ENCODE assay signal across 1 cellular context in the genomic region with DNA sequence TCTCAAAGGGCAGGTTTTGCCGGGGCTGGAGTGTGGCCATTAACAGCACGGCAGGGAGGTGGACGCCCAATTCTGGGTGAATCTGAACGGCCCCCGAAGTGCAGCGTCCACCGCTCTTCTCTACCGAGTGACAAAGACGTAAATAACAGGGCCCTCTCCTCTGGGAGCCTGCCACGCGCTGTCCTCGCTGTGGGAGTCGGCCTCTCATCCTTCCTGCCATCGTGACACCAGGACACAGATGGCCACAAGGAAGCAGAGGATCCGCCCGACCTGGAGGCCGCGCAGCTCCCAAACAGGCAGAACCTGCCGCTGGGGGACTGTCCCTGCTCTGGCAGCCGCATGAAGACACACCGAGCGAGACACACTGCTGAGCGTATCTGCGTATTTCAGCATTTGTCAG.
TF ChIP-seq lines count a peak whose summit lies in the region.

No MANE protein-coding gene starts in this region.

TF ChIP-seq in HepG2, 621 proteins besides CTCF, POLR2A, EP300 and RAD21:
- TF ChIP-seq CC2D1A (CRISPR knock-in tag; IDR thresholded peaks at IDR 0.05), result no peak
- TF ChIP-seq, protein P1, sequence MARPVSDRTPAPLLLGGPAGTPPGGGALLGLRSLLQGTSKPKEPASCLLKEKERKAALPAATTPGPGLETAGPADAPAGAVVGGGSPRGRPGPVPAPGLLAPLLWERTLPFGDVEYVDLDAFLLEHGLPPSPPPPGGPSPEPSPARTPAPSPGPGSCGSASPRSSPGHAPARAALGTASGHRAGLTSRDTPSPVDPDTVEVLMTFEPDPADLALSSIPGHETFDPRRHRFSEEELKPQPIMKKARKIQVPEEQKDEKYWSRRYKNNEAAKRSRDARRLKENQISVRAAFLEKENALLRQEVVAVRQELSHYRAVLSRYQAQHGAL (CRISPR knock-in tag; IDR thresholded peaks at IDR 0.05; ENCODE audit: not compliant biosample characterization), result no peak
- TF ChIP-seq ZNF790 (CRISPR knock-in tag; IDR thresholded peaks at IDR 0.05; ENCODE audit: borderline replicate concordance), result no peak
- TF ChIP-seq SMC3 (IDR thresholded peaks at IDR 0.05; ENCODE audit: low read length), result no peak
- no peak for TF ChIP-seq KMT2A (CRISPR knock-in tag; IDR thresholded peaks at IDR 0.05)
- no peak for TF ChIP-seq TAF1 (CRISPR knock-in tag; IDR thresholded peaks at IDR 0.05)
- TF ChIP-seq ZNF362 (CRISPR knock-in tag; IDR thresholded peaks at IDR 0.05; ENCODE audit: borderline replicate concordance), result no peak
- no peak for TF ChIP-seq KAT8 (CRISPR knock-in tag; IDR thresholded peaks at IDR 0.05)
- TF ChIP-seq, protein P2, sequence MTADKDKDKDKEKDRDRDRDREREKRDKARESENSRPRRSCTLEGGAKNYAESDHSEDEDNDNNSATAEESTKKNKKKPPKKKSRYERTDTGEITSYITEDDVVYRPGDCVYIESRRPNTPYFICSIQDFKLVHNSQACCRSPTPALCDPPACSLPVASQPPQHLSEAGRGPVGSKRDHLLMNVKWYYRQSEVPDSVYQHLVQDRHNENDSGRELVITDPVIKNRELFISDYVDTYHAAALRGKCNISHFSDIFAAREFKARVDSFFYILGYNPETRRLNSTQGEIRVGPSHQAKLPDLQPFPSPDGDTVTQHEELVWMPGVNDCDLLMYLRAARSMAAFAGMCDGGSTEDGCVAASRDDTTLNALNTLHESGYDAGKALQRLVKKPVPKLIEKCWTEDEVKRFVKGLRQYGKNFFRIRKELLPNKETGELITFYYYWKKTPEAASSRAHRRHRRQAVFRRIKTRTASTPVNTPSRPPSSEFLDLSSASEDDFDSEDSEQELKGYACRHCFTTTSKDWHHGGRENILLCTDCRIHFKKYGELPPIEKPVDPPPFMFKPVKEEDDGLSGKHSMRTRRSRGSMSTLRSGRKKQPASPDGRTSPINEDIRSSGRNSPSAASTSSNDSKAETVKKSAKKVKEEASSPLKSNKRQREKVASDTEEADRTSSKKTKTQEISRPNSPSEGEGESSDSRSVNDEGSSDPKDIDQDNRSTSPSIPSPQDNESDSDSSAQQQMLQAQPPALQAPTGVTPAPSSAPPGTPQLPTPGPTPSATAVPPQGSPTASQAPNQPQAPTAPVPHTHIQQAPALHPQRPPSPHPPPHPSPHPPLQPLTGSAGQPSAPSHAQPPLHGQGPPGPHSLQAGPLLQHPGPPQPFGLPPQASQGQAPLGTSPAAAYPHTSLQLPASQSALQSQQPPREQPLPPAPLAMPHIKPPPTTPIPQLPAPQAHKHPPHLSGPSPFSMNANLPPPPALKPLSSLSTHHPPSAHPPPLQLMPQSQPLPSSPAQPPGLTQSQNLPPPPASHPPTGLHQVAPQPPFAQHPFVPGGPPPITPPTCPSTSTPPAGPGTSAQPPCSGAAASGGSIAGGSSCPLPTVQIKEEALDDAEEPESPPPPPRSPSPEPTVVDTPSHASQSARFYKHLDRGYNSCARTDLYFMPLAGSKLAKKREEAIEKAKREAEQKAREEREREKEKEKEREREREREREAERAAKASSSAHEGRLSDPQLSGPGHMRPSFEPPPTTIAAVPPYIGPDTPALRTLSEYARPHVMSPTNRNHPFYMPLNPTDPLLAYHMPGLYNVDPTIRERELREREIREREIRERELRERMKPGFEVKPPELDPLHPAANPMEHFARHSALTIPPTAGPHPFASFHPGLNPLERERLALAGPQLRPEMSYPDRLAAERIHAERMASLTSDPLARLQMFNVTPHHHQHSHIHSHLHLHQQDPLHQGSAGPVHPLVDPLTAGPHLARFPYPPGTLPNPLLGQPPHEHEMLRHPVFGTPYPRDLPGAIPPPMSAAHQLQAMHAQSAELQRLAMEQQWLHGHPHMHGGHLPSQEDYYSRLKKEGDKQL (CRISPR knock-in tag; IDR thresholded peaks at IDR 0.05; ENCODE audit: low read depth), result no peak
